Comparison of ENCODE assay signal across 18 cellular contexts in genomic region chr19:13962738-13963602, GRCh38. TPM values are rescaled to one million over a fixed set of nuclear protein-coding genes. Genes with fewer than 3 reads are reported as not detected.
DNase-seq lines count a peak whose midpoint lies in the region; ATAC-seq and TF ChIP-seq lines count a peak whose summit lies in the region.
"Had no signal": no experiment of that assay in that cellular context is flagged by ENCODE, and none has a peak within 500 bp of the region (broad histone marks: within the 10 kb centered on the region; RNA-seq: fewer than 3 reads in every experiment).

No MANE protein-coding gene starts in this region.

- H4K20me1 ChIP-seq in neural progenitor cell (ENCODE audit: low read depth) = peaks cover 25% of the 10 kb centered on the region

- no CpG with 5 or more reads among the region's 83 CpGs for WGBS in gastroesophageal sphincter (ENCODE audit: low coverage in 1 of 2), 2 donors
- 61 to 69% methylated on average over 72 to 83 of the region's 83 CpGs for WGBS in aorta, 2 donors

- H3K4me3 ChIP-seq in gastroesophageal sphincter (peak overlapping the region; percentile 17 to 48), neural progenitor cell (peak overlapping the region; percentile 29), aorta (ENCODE audit: low read length in 2 of 2) (no peak overlapping the region)
- H3K4me3 ChIP-seq: lung had no signal

- no peak for TF ChIP-seq EP300 in gastroesophageal sphincter (IDR thresholded peaks at IDR 0.05)

- no peak overlapping the region for H3K9ac ChIP-seq in neural progenitor cell

- TF ChIP-seq CTCF in gastroesophageal sphincter (IDR thresholded peaks at IDR 0.05) (no peak), neural progenitor cell (IDR thresholded peaks at IDR 0.05) (no peak)

- H3K27ac ChIP-seq in gastroesophageal sphincter = peak overlapping the region in 3 of 4 donors; percentile 13 to 66 (median 53)
- no peak overlapping the region for H3K27ac ChIP-seq in neural progenitor cell
- no peak overlapping the region for H3K27ac ChIP-seq in aorta (ENCODE audit: low read depth in 1 of 2, low read length in 2 of 2)
- H3K27ac ChIP-seq: ascending aorta had no signal

- H3K36me3 ChIP-seq in gastroesophageal sphincter = peaks cover 0 to 98% of the 10 kb centered on the region in 2 donors
- H3K36me3 ChIP-seq in neural progenitor cell = no peaks in the 10 kb centered on the region
- peaks cover 0 to 2% of the 10 kb centered on the region in 2 donors for H3K36me3 ChIP-seq in aorta (ENCODE audit: control insufficient read depth in 1 of 2, insufficient read depth in 2 of 2, low read length in 1 of 2)

- no peak overlapping the region for H3K4me3 Mint-ChIP-seq in neural progenitor cell
- H3K4me3 Mint-ChIP-seq: activated T-helper 1 cell treated with anti-CD3 and anti-CD28 coated beads, Interleukin-12 subunit alpha, Interleukin-12 subunit beta, Interleukin-2, Interleukin-4 antibody, amounts not matched to agents 30 ng/mL and 10 ng/mL and 1 ng/mL, durations not matched to agents 14 hours and 24 hours and 36 hours; T-helper 2 cell treated with Interferon-gamma antibody and Interleukin-4, amounts not matched to agents 5 μg/mL and 100 μg/mL, for 36 hours had no signal

- no peaks in the 10 kb centered on the region for H3K27me3 ChIP-seq in gastroesophageal sphincter
- peaks cover 16% of the 10 kb centered on the region for H3K27me3 ChIP-seq in neural progenitor cell
- no peaks in the 10 kb centered on the region for H3K27me3 ChIP-seq in aorta (ENCODE audit: control insufficient read depth in 1 of 2, insufficient read depth in 2 of 2, low read length in 1 of 2)
- H3K27me3 ChIP-seq: ascending aorta, Peyer's patch had no signal

- peaks cover 7% of the 10 kb centered on the region for H3K27me3 Mint-ChIP-seq in neural progenitor cell (ENCODE audit: insufficient read depth, low read depth)

- no peaks in the 10 kb centered on the region for H3K9me3 Mint-ChIP-seq in neural progenitor cell
- H3K9me3 Mint-ChIP-seq: activated T-helper 1 cell treated with anti-CD3 and anti-CD28 coated beads, Interleukin-12 subunit alpha, Interleukin-12 subunit beta, Interleukin-2, Interleukin-4 antibody, amounts not matched to agents 30 ng/mL and 10 ng/mL and 1 ng/mL, durations not matched to agents 14 hours and 24 hours and 36 hours; T-helper 2 cell treated with Interferon-gamma antibody and Interleukin-4, amounts not matched to agents 5 μg/mL and 100 μg/mL, for 36 hours had no signal

- H3K27ac Mint-ChIP-seq in neural progenitor cell = no peak overlapping the region
- H3K27ac Mint-ChIP-seq: activated T-helper 1 cell treated with anti-CD3 and anti-CD28 coated beads, Interleukin-12 subunit alpha, Interleukin-12 subunit beta, Interleukin-2, Interleukin-4 antibody, amounts not matched to agents 30 ng/mL and 10 ng/mL and 1 ng/mL, durations not matched to agents 14 hours and 24 hours and 36 hours; T-helper 2 cell treated with Interferon-gamma antibody and Interleukin-4, amounts not matched to agents 5 μg/mL and 100 μg/mL, for 36 hours had no signal

- intact Hi-C loops in left cardiac atrium (cut with DNase I) (no loop called here), Right ventricle myocardium superior (cut with DNase I) (no loop called here), aorta (cut with DNase I) (no loop called here)

- no peak for TF ChIP-seq POLR2A in gastroesophageal sphincter (IDR thresholded peaks at IDR 0.05)

- H2AFZ ChIP-seq in neural progenitor cell (replicated peaks) = no peak overlapping the region

- peaks cover 5% of the 10 kb centered on the region for H3K4me1 Mint-ChIP-seq in neural progenitor cell

- H3K4me1 ChIP-seq in gastroesophageal sphincter = peaks cover 0 to 20% (median 0%) of the 10 kb centered on the region in 3 donors
- H3K4me1 ChIP-seq in neural progenitor cell = peaks cover 12% of the 10 kb centered on the region
- H3K4me1 ChIP-seq in aorta (ENCODE audit: control insufficient read depth in 1 of 2, insufficient read depth in 2 of 2, low read length in 2 of 2) = no peaks in the 10 kb centered on the region
- H3K4me1 ChIP-seq: ascending aorta, Peyer's patch had no signal

- peaks cover 4% of the 10 kb centered on the region for H3F3A ChIP-seq in neural progenitor cell (ENCODE audit: low read depth)

- H3K9me3 ChIP-seq in gastroesophageal sphincter = no peaks in the 10 kb centered on the region
- no peaks in the 10 kb centered on the region for H3K9me3 ChIP-seq in neural progenitor cell (ENCODE audit: low read depth)
- H3K9me3 ChIP-seq in aorta (ENCODE audit: control insufficient read depth, low read length) = no peaks in the 10 kb centered on the region
- H3K9me3 ChIP-seq: ascending aorta had no signal

- DNase-seq in left cardiac atrium (no peak), Right ventricle myocardium superior (no peak), neural progenitor cell (ENCODE audit: low spot score) (no peak), aorta (peak; percentile 64 to 86), SIG-M5 (lab: John Stamatoyannopoulos, UW) (no peak)
- DNase-seq in activated effector memory CD4-positive, alpha-beta T cell treated with anti-CD3 and anti-CD28 coated beads, Interleukin-2, amount 50 U/mL, for 16 hours = no peak
- DNase-seq: effector CD8-positive, alpha-beta T cell; NCI-H526 treated with DMSO at 0.1 percent for 48 hours; Peyer's patch; small intestine had no signal

- H3K36me3 Mint-ChIP-seq in neural progenitor cell = peaks cover 16% of the 10 kb centered on the region

- H3K4me2 ChIP-seq in neural progenitor cell = peak overlapping the region; percentile 67

- H3K79me2 ChIP-seq in neural progenitor cell (ENCODE audit: low read depth) = no peaks in the 10 kb centered on the region

- ATAC-seq in left cardiac atrium (peak; percentile 32 to 45), Right ventricle myocardium superior (ENCODE audit: poor library complexity) (no peak), gastroesophageal sphincter (peak; percentile 42), aorta (ENCODE audit: low FRiP score) (peak; percentile 23), HG03196 (IDR thresholded peaks at IDR 0.05; ENCODE audit: unreplicated experiment) (no peak)

RNA-seq across cellular contexts. Expression of gene DCAF15, which starts 10.7 kb away (rescaled TPM):
- total RNA-seq in left cardiac atrium = 10 to 100 TPM; 17.1 to 19.2 TPM
- 15.4 TPM for total RNA-seq in Right ventricle myocardium superior
- total RNA-seq in gastroesophageal sphincter = 10 to 100 TPM in 2 of 4 donors, 1 to 10 TPM in 2; 5.3 to 20.8 (median 14.5) TPM
- total RNA-seq in neural progenitor cell (ENCODE audit: low replicate concordance) = 28.6 and 69.9 TPM in 2 replicates
- 10 to 100 TPM; 21.8 to 25.3 TPM for total RNA-seq in aorta
- polyA plus RNA-seq in aorta = 10 to 100 TPM in 1 of 2 donors, 1 to 10 TPM in 1; 8.8 to 41.4 TPM

RNA-seq across cellular contexts. Expression of gene PODNL1, which starts 24.8 kb away (rescaled TPM):
- 1 to 10 TPM; 1.1 to 1.4 TPM for total RNA-seq in left cardiac atrium
- 3.1 TPM for total RNA-seq in Right ventricle myocardium superior
- total RNA-seq in gastroesophageal sphincter = under 1 TPM in 2 of 4 donors, not detected in 2; 0.62 to 0.67 TPM
- total RNA-seq in neural progenitor cell (ENCODE audit: low replicate concordance) = 1.9 TPM in 1 of 2 replicates, not detected in the other
- 1 to 10 TPM; 4.3 to 9.8 TPM for total RNA-seq in aorta
- 10 to 100 TPM in 1 of 2 donors, 1 to 10 TPM in 1; 2.5 to 18.9 TPM for polyA plus RNA-seq in aorta
- total RNA-seq: A673; activated T-helper 1 cell treated with anti-CD3 and anti-CD28 coated beads, Interleukin-12 subunit alpha, Interleukin-12 subunit beta, Interleukin-2, Interleukin-4 antibody, amounts not matched to agents 30 ng/mL and 10 ng/mL and 1 ng/mL, durations not matched to agents 14 hours and 24 hours and 36 hours had no signal
- polyA plus RNA-seq: neural cell had no signal

RNA-seq across cellular contexts. Expression of gene RFX1, which starts 43.1 kb away (rescaled TPM):
- total RNA-seq in left cardiac atrium (10 to 100 TPM; 11.0 to 12.3 TPM), Right ventricle myocardium superior (13.0 TPM), gastroesophageal sphincter (1 to 10 TPM; 2.0 to 5.9 (median 3.9) TPM), neural progenitor cell (ENCODE audit: low replicate concordance) (1.0 and 3.3 TPM in 2 replicates), aorta (10 to 100 TPM; 11.6 to 17.7 TPM)
- 1 to 10 TPM; 1.9 to 4.6 TPM for polyA plus RNA-seq in aorta

RNA-seq across cellular contexts. Expression of gene CC2D1A, which starts 57.0 kb away (rescaled TPM):
- total RNA-seq in left cardiac atrium (10 to 100 TPM; 19.4 to 20.5 TPM), Right ventricle myocardium superior (20.0 TPM), gastroesophageal sphincter (10 to 100 TPM; 15.6 to 36.8 (median 22.4) TPM), neural progenitor cell (ENCODE audit: low replicate concordance) (8.1 and 22.0 TPM in 2 replicates), aorta (10 to 100 TPM; 26.9 to 37.2 TPM)
- 10 to 100 TPM; 22.3 to 67.6 TPM for polyA plus RNA-seq in aorta

RNA-seq across cellular contexts. Expression of gene BRME1, which starts 57.1 kb away (rescaled TPM):
- total RNA-seq in left cardiac atrium = 1 to 10 TPM in 1 of 2 donors, under 1 TPM in 1; 0.62 to 1.1 TPM
- 0.81 TPM for total RNA-seq in Right ventricle myocardium superior
- 1 to 10 TPM in 3 of 4 donors, not detected in 1; 1.9 to 2.4 (median 2.2) TPM for total RNA-seq in gastroesophageal sphincter
- 0.49 and 4.1 TPM in 2 replicates for total RNA-seq in neural progenitor cell (ENCODE audit: low replicate concordance)
- total RNA-seq in aorta = 1 to 10 TPM; 2.0 to 2.3 TPM
- polyA plus RNA-seq in aorta = 1 to 10 TPM; 1.8 to 3.1 TPM
- total RNA-seq: ascending aorta had no signal

Comparison
In these comparisons a context has a peak if more than half of its experiments do, and no peak if none do; other contexts are left out.
1. ATAC-seq: peak in left cardiac atrium (2 of 2), gastroesophageal sphincter (single experiment) and aorta (single experiment); none in Right ventricle myocardium superior (single experiment) and HG03196 (single experiment).
2. DNase-seq: peak in aorta (2 of 2); none in left cardiac atrium (single experiment), Right ventricle myocardium superior (single experiment), neural progenitor cell (single experiment), SIG-M5 (single experiment) and activated effector memory CD4-positive, alpha-beta T cell treated with anti-CD3 and anti-CD28 coated beads, Interleukin-2, amount 50 U/mL, for 16 hours (single experiment).
3. H3K27ac ChIP-seq: peak in gastroesophageal sphincter (3 of 4); none in neural progenitor cell (single experiment) and aorta (0 of 2).
4. H3K4me3 ChIP-seq: peak in gastroesophageal sphincter (2 of 2) and neural progenitor cell (single experiment); none in aorta (0 of 2).